In genomic region chr1:26016258-26016943, GRCh38 we compare ENCODE assay signal across 15 cellular contexts. TPM values are rescaled to one million over a fixed set of nuclear protein-coding genes. Genes with fewer than 3 reads are reported as not detected.
A peak's percentile ranks its signal among the peaks of the same experiment; 100 is the strongest.
DNase-seq lines count a peak whose midpoint lies in the region; TF ChIP-seq lines count a peak whose summit lies in the region.
"Had no signal": no experiment of that assay in that cellular context is flagged by ENCODE, and none has a peak within 500 bp of the region (broad histone marks: within the 10 kb centered on the region; RNA-seq: fewer than 3 reads in every experiment).

No MANE protein-coding gene starts in this region.

- WGBS in mammary epithelial cell (ENCODE audit: low coverage, missing lambda C conversion rate) = 73% methylated on average over 9 of the region's 10 CpGs
- 72 to 78% (median 76%) methylated on average over 10 of the region's 10 CpGs for WGBS in spleen, 5 donors

- H3K4me3 ChIP-seq in mammary epithelial cell (replicated peaks in 1 of 3; ENCODE audit: insufficient read depth in 1 of 3, low read depth in 2 of 3, low read length in 3 of 3) = no peak overlapping the region
- no peak overlapping the region for H3K4me3 ChIP-seq in breast epithelium
- H3K4me3 ChIP-seq in spleen = no peak overlapping the region
- no peak overlapping the region for H3K4me3 ChIP-seq in H7 (ENCODE audit: insufficient read depth, low read depth, low read length)
- H3K4me3 ChIP-seq: vagina had no signal

- TF ChIP-seq POLR2A in breast epithelium (IDR thresholded peaks at IDR 0.05) (no peak), spleen (IDR thresholded peaks at IDR 0.05) (no peak)

- peak overlapping the region; percentile 75 for H2AFZ ChIP-seq in mammary epithelial cell (ENCODE audit: low read depth, low read length)

- in situ Hi-C loops in mammary epithelial cell (cut with MboI; ENCODE audit: low sequenced_read_pairs in 2 of 2) = no loop called here

- intact Hi-C loops in mammary epithelial cell (cut with micrococcal nuclease) (no loop called here), breast epithelium (cut with DNase I; ENCODE audit: low total_unique reads) (no loop called here), spleen (cut with DNase I; ENCODE audit: low total_unique reads) (no loop called here)

- no peaks in the 10 kb centered on the region for H4K20me1 ChIP-seq in mammary epithelial cell (ENCODE audit: insufficient read depth, low read length)

- no peak overlapping the region for H3K9ac ChIP-seq in mammary epithelial cell (ENCODE audit: insufficient read depth, low read length)

- H3K27ac ChIP-seq in mammary epithelial cell (ENCODE audit: insufficient read depth, low read depth, low read length) = no peak overlapping the region
- no peak overlapping the region for H3K27ac ChIP-seq in breast epithelium
- peak overlapping the region; percentile 63 for H3K27ac ChIP-seq in caudate nucleus (ENCODE audit: low read depth, low read length)
- peak overlapping the region in 5 of 8 donors; percentile 29 to 70 (median 68) for H3K27ac ChIP-seq in spleen
- H3K27ac ChIP-seq: vagina had no signal

- H3K4me1 ChIP-seq in mammary epithelial cell (ENCODE audit: insufficient read depth, low read length) = peaks cover 44% of the 10 kb centered on the region
- peaks cover 0 to 4% of the 10 kb centered on the region in 2 donors for H3K4me1 ChIP-seq in breast epithelium
- peaks cover 4 to 61% (median 38%) of the 10 kb centered on the region in 6 donors for H3K4me1 ChIP-seq in spleen

- H3K36me3 ChIP-seq in mammary epithelial cell (ENCODE audit: insufficient read depth, low read length) = no peaks in the 10 kb centered on the region
- H3K36me3 ChIP-seq in breast epithelium = no peaks in the 10 kb centered on the region
- H3K36me3 ChIP-seq in spleen = no peaks in the 10 kb centered on the region
- no peaks in the 10 kb centered on the region for H3K36me3 ChIP-seq in H7 (replicated peaks; ENCODE audit: control insufficient read depth, insufficient read depth, low read length)
- H3K36me3 ChIP-seq: vagina had no signal

- BruUV-seq in mammary epithelial cell (replicated peaks; lab: Mats Ljungman, UMichigan) = no TSS peak

- no peak overlapping the region for H3K4me2 ChIP-seq in mammary epithelial cell (ENCODE audit: insufficient read depth, low read depth, low read length)

- TF ChIP-seq CTCF in mammary epithelial cell (conservative IDR thresholded peaks at IDR 0.05 in 1 of 2, IDR thresholded peaks at IDR 0.05 in 1 of 2; ENCODE audit: extremely low read depth in 1 of 2, insufficient read depth in 1 of 2, low read depth in 1 of 2, low read length in 2 of 2) (no peak), breast epithelium (IDR thresholded peaks at IDR 0.05) (no peak), spleen (IDR thresholded peaks at IDR 0.05 in 8 of 11, conservative IDR thresholded peaks at IDR 0.05 in 3 of 11) (no peak)

- dilution Hi-C loops in mammary epithelial cell (cut with HindIII; ENCODE audit: low sequenced_read_pairs) = no loop called here

- H3K27me3 ChIP-seq in mammary epithelial cell (ENCODE audit: insufficient read depth, low read length) = no peaks in the 10 kb centered on the region
- H3K27me3 ChIP-seq in breast epithelium = no peaks in the 10 kb centered on the region
- no peaks in the 10 kb centered on the region for H3K27me3 ChIP-seq in spleen (replicated peaks in 1 of 7)
- no peaks in the 10 kb centered on the region for H3K27me3 ChIP-seq in H7 (ENCODE audit: control insufficient read depth, insufficient read depth, low read length)
- H3K27me3 ChIP-seq: vagina had no signal

- CTCF ChIA-PET in mammary epithelial cell (lab: Charles Lee; ENCODE audit: low non-redundant PET) = no interaction called here

- DNase-seq in mammary epithelial cell = no peak
- DNase-seq in breast epithelium (ENCODE audit: low spot score in 2 of 2) = no peak
- peak; percentile 23 for DNase-seq in NCI-H2227 (lab: John Stamatoyannopoulos, UW; ENCODE audit: unreplicated experiment)
- DNase-seq in caudate nucleus (lab: John Stamatoyannopoulos, UW) = peak in 26 of 61 donors; percentile 8 to 83 (median 34)
- peak; percentile 55 for DNase-seq in spleen
- no peak for DNase-seq in ureter (ENCODE audit: low spot score)
- DNase-seq in H7 = no peak
- DNase-seq in NCI-H226 = no peak
- DNase-seq: activated CD4-positive, alpha-beta T cell treated with anti-CD3 and anti-CD28 coated beads, Interleukin-2, amount 50 U/mL, for 4 hours; activated naive CD4-positive, alpha-beta T cell; DMS53; MM.1S; T-helper 2 cell had no signal

- H3K9me3 ChIP-seq in mammary epithelial cell (replicated peaks; ENCODE audit: insufficient read depth, low read length) (no peaks in the 10 kb centered on the region), breast epithelium (no peaks in the 10 kb centered on the region), spleen (no peaks in the 10 kb centered on the region)
- H3K9me3 ChIP-seq: vagina had no signal

- H3K79me2 ChIP-seq in mammary epithelial cell (ENCODE audit: insufficient read depth, low read length) = no peaks in the 10 kb centered on the region

RNA-seq across cellular contexts. Expression of gene EXTL1, which starts 5.2 kb away (rescaled TPM):
- total RNA-seq in mammary epithelial cell (1 to 10 TPM in 1 of 2 donors, under 1 TPM in 1; 0.16 to 6.8 TPM), breast epithelium (1 to 10 TPM in 1 of 3 donors, under 1 TPM in 1, not detected in 1; 0.98 to 2.8 TPM), spleen (1 to 10 TPM; 2.3 to 8.6 (median 4.9) TPM), ureter (0.23 TPM)
- polyA plus RNA-seq in mammary epithelial cell (0.22 TPM), spleen (1 to 10 TPM in 1 of 3 donors, under 1 TPM in 2; 0.30 to 3.6 (median 0.63) TPM)
- polyA minus RNA-seq in mammary epithelial cell = not detected
- total RNA-seq in H7 (2014; rRNA removed; shearing (Covaris generic)) = 0.38 and 1.1 TPM in 2 replicates
- polyA plus RNA-seq: naive thymus-derived CD4-positive, alpha-beta T cell had no signal

RNA-seq across cellular contexts. Expression of gene PAFAH2, which starts 18.5 kb away (rescaled TPM):
- total RNA-seq in mammary epithelial cell = 10 to 100 TPM; 15.1 to 17.2 TPM
- 11.6 TPM for polyA plus RNA-seq in mammary epithelial cell
- polyA minus RNA-seq in mammary epithelial cell = 14.1 TPM
- 10 to 100 TPM in 1 of 3 donors, 1 to 10 TPM in 2; 8.2 to 19.9 (median 9.8) TPM for total RNA-seq in breast epithelium
- 10 to 100 TPM; 12.9 to 19.7 (median 13.9) TPM for total RNA-seq in spleen
- polyA plus RNA-seq in spleen = 1 to 10 TPM; 3.9 to 5.3 (median 4.7) TPM
- total RNA-seq in ureter = 12.3 TPM
- 11.1 and 13.0 TPM in 2 replicates for total RNA-seq in H7 (2014; rRNA removed; shearing (Covaris generic))

RNA-seq across cellular contexts. Expression of gene SLC30A2, which starts 29.5 kb away (rescaled TPM):
- total RNA-seq in mammary epithelial cell = under 1 TPM in 1 of 2 donors, not detected in 1; under 0.01 TPM
- not detected for polyA plus RNA-seq in mammary epithelial cell
- not detected for polyA minus RNA-seq in mammary epithelial cell
- 1 to 10 TPM in 1 of 3 donors, under 1 TPM in 2; 0.16 to 1.3 (median 0.33) TPM for total RNA-seq in breast epithelium
- total RNA-seq in spleen = not detected
- not detected for polyA plus RNA-seq in spleen
- 20.6 TPM for total RNA-seq in ureter
- 0.17 TPM in 1 of 2 replicates, not detected in the other for total RNA-seq in H7 (2014; rRNA removed; shearing (Covaris generic))
- total RNA-seq: naive thymus-derived CD4-positive, alpha-beta T cell; vagina had no signal
- polyA plus RNA-seq: naive thymus-derived CD4-positive, alpha-beta T cell had no signal

RNA-seq across cellular contexts. Expression of gene TRIM63, which starts 51.0 kb away (rescaled TPM):
- total RNA-seq in mammary epithelial cell (not detected), breast epithelium (1 to 10 TPM in 2 of 3 donors, not detected in 1; 2.2 to 4.0 TPM), spleen (under 1 TPM in 2 of 7 donors, not detected in 5; 0.19 to 0.61 TPM), ureter (0.49 TPM)
- polyA plus RNA-seq in mammary epithelial cell (not detected), spleen (under 1 TPM; 0.13 to 0.33 (median 0.30) TPM)
- polyA minus RNA-seq in mammary epithelial cell = not detected
- total RNA-seq in H7 (2014; rRNA removed; shearing (Covaris generic)) = 0.07 and 0.11 TPM in 2 replicates
- total RNA-seq: naive thymus-derived CD4-positive, alpha-beta T cell; vagina had no signal
- polyA plus RNA-seq: naive thymus-derived CD4-positive, alpha-beta T cell had no signal

Comparison
In these comparisons a context has a peak if more than half of its experiments do, and no peak if none do; other contexts are left out.
1. DNase-seq: peak in NCI-H2227 (single experiment) and spleen (single experiment); none in mammary epithelial cell (single experiment), breast epithelium (0 of 2), ureter (single experiment), H7 (single experiment) and NCI-H226 (single experiment).
2. H3K27ac ChIP-seq: peak in caudate nucleus (single experiment) and spleen (5 of 8); none in mammary epithelial cell (single experiment) and breast epithelium (0 of 2).